8 cellular contexts compared by ENCODE assay signal in genomic region chr1:2413495-2414296, GRCh38. TPM values are rescaled to one million over a fixed set of nuclear protein-coding genes. Genes with fewer than 3 reads are reported as not detected.
A peak's percentile ranks its signal among the peaks of the same experiment; 100 is the strongest.
DNase-seq lines count a peak whose midpoint lies in the region; ATAC-seq lines count a peak whose summit lies in the region.

No MANE protein-coding gene starts in this region.

- no peaks in the 10 kb centered on the region for H3K9me3 ChIP-seq in CD4-positive, CD25-positive, alpha-beta regulatory T cell (ENCODE audit: control insufficient read depth in 2 of 2, low read length in 2 of 2)
- no peaks in the 10 kb centered on the region for H3K9me3 ChIP-seq in iPS-20b (ENCODE audit: insufficient read depth, low read depth, low read length)

- H3K4me3 Mint-ChIP-seq in CD4-positive, CD25-positive, alpha-beta regulatory T cell: peak overlapping the region; percentile 83 to 99 (median 90)
- peak overlapping the region; percentile 92 for H3K4me3 Mint-ChIP-seq in activated T-helper 17 cell treated with anti-CD3 and anti-CD28 coated beads, Interleukin-2, amount 50 U/mL, for 72 hours
- peak overlapping the region; percentile 98 for H3K4me3 Mint-ChIP-seq in stimulated activated naive CD8-positive, alpha-beta T cell treated with anti-CD3 and anti-CD28 coated beads, Interleukin-15, amount 100 ng/mL, for 72 hours

- H3K27me3 Mint-ChIP-seq in CD4-positive, CD25-positive, alpha-beta regulatory T cell: no peaks in the 10 kb centered on the region
- no peaks in the 10 kb centered on the region for H3K27me3 Mint-ChIP-seq in activated T-helper 17 cell treated with anti-CD3 and anti-CD28 coated beads, Interleukin-2, amount 50 U/mL, for 72 hours
- H3K27me3 Mint-ChIP-seq in stimulated activated naive CD8-positive, alpha-beta T cell treated with anti-CD3 and anti-CD28 coated beads, Interleukin-15, amount 100 ng/mL, for 72 hours: no peaks in the 10 kb centered on the region

- peak overlapping the region; percentile 80 for H3K27ac ChIP-seq in CD4-positive, CD25-positive, alpha-beta regulatory T cell (ENCODE audit: insufficient read depth, low read length, poor library complexity, severe bottlenecking)
- no peak overlapping the region for H3K27ac ChIP-seq in iPS-20b (ENCODE audit: low read length)

- peaks cover 59% of the 10 kb centered on the region for H3K4me1 ChIP-seq in CD4-positive, CD25-positive, alpha-beta regulatory T cell (ENCODE audit: control insufficient read depth, insufficient read depth, low read length, poor library complexity, severe bottlenecking)
- peaks cover 6% of the 10 kb centered on the region; the same call in 1 of the 2 replicates for H3K4me1 ChIP-seq in iPS-20b (ENCODE audit: insufficient read depth, low read length)

- H3K36me3 ChIP-seq in CD4-positive, CD25-positive, alpha-beta regulatory T cell (ENCODE audit: control insufficient read depth, insufficient read depth, low read length): no peaks in the 10 kb centered on the region
- H3K36me3 ChIP-seq in iPS-20b (ENCODE audit: insufficient read depth, low read depth, low read length): peaks cover 14% of the 10 kb centered on the region

- no peak for ATAC-seq in CD4-positive, CD25-positive, alpha-beta regulatory T cell (ENCODE audit: low read depth in 2 of 2)
- no peak for ATAC-seq in activated T-helper 17 cell treated with anti-CD3 and anti-CD28 coated beads, Interleukin-2, amount 50 U/mL, for 72 hours (replicated peaks)
- ATAC-seq in stimulated activated naive CD8-positive, alpha-beta T cell treated with anti-CD3 and anti-CD28 coated beads, Interleukin-15, amount 100 ng/mL, for 72 hours: no peak
- ATAC-seq in GM18867 (IDR thresholded peaks at IDR 0.05; ENCODE audit: unreplicated experiment): no peak

- peaks cover 9 to 52% (median 24%) of the 10 kb centered on the region in 4 donors for H3K4me1 Mint-ChIP-seq in CD4-positive, CD25-positive, alpha-beta regulatory T cell
- peaks cover 22% of the 10 kb centered on the region for H3K4me1 Mint-ChIP-seq in activated T-helper 17 cell treated with anti-CD3 and anti-CD28 coated beads, Interleukin-2, amount 50 U/mL, for 72 hours
- peaks cover 75% of the 10 kb centered on the region for H3K4me1 Mint-ChIP-seq in stimulated activated naive CD8-positive, alpha-beta T cell treated with anti-CD3 and anti-CD28 coated beads, Interleukin-15, amount 100 ng/mL, for 72 hours

- H3K27me3 ChIP-seq in CD4-positive, CD25-positive, alpha-beta regulatory T cell (ENCODE audit: control insufficient read depth, insufficient read depth, low read length): no peaks in the 10 kb centered on the region
- no peaks in the 10 kb centered on the region; the same call in 1 of the 2 replicates for H3K27me3 ChIP-seq in iPS-20b (ENCODE audit: insufficient read depth, low read length)

- H3K36me3 Mint-ChIP-seq in CD4-positive, CD25-positive, alpha-beta regulatory T cell: no peaks in the 10 kb centered on the region
- peaks cover 11% of the 10 kb centered on the region for H3K36me3 Mint-ChIP-seq in activated T-helper 17 cell treated with anti-CD3 and anti-CD28 coated beads, Interleukin-2, amount 50 U/mL, for 72 hours (ENCODE audit: low read depth)

- H3K27ac Mint-ChIP-seq in CD4-positive, CD25-positive, alpha-beta regulatory T cell: peak overlapping the region; percentile 81 to 97 (median 93)
- peak overlapping the region; percentile 96 for H3K27ac Mint-ChIP-seq in activated T-helper 17 cell treated with anti-CD3 and anti-CD28 coated beads, Interleukin-2, amount 50 U/mL, for 72 hours
- peak overlapping the region in 1 of 2 donors; percentile 86 for H3K27ac Mint-ChIP-seq in stimulated activated naive CD8-positive, alpha-beta T cell treated with anti-CD3 and anti-CD28 coated beads, Interleukin-15, amount 100 ng/mL, for 72 hours

- H3K9ac ChIP-seq in iPS-20b (ENCODE audit: low read depth, low read length): peak overlapping the region; percentile 77; the same call in 1 of the 2 replicates

- H3K4me3 ChIP-seq in CD4-positive, CD25-positive, alpha-beta regulatory T cell (ENCODE audit: low read depth, low read length): no peak overlapping the region
- H3K4me3 ChIP-seq in iPS-20b (ENCODE audit: low read length): peak overlapping the region; percentile 87

- no peaks in the 10 kb centered on the region for H3K9me3 Mint-ChIP-seq in CD4-positive, CD25-positive, alpha-beta regulatory T cell
- no peaks in the 10 kb centered on the region for H3K9me3 Mint-ChIP-seq in activated T-helper 17 cell treated with anti-CD3 and anti-CD28 coated beads, Interleukin-2, amount 50 U/mL, for 72 hours
- H3K9me3 Mint-ChIP-seq in stimulated activated naive CD8-positive, alpha-beta T cell treated with anti-CD3 and anti-CD28 coated beads, Interleukin-15, amount 100 ng/mL, for 72 hours: no peaks in the 10 kb centered on the region

- DNase-seq in CD4-positive, CD25-positive, alpha-beta regulatory T cell: peak in 2 of 3 donors; percentile 19 to 20
- DNase-seq in HuH-7 (ENCODE audit: low spot score) (peak; percentile 64), NCI-H2081 treated with DMSO at 0.1 percent for 48 hours (lab: John Stamatoyannopoulos, UW) (no peak), putamen (ENCODE audit: low spot score) (no peak)
- DNase-seq in stimulated activated naive CD8-positive, alpha-beta T cell treated with anti-CD3 and anti-CD28 coated beads, Interleukin-15, amount 100 ng/mL, for 72 hours: peak; percentile 37 to 40

RNA-seq across cellular contexts. Expression of gene PEX10, which starts 1.3 kb away (rescaled TPM):
- total RNA-seq in CD4-positive, CD25-positive, alpha-beta regulatory T cell: 7.6 TPM
- polyA plus RNA-seq in CD4-positive, CD25-positive, alpha-beta regulatory T cell: 1 to 10 TPM; 6.3 to 9.7 (median 8.4) TPM
- total RNA-seq in activated T-helper 17 cell treated with anti-CD3 and anti-CD28 coated beads, Interleukin-2, amount 50 U/mL, for 72 hours: 10 to 100 TPM; 10.0 to 13.1 TPM

RNA-seq across cellular contexts. Expression of gene RER1, which starts 22.1 kb away (rescaled TPM):
- total RNA-seq in CD4-positive, CD25-positive, alpha-beta regulatory T cell: 91.3 TPM
- polyA plus RNA-seq in CD4-positive, CD25-positive, alpha-beta regulatory T cell: 100 to 1,000 TPM; 156 to 184 (median 173) TPM
- 100 to 1,000 TPM; 120 to 180 TPM for total RNA-seq in activated T-helper 17 cell treated with anti-CD3 and anti-CD28 coated beads, Interleukin-2, amount 50 U/mL, for 72 hours

RNA-seq across cellular contexts. Expression of gene MORN1, which starts 22.3 kb away (rescaled TPM):
- 7.3 TPM for total RNA-seq in CD4-positive, CD25-positive, alpha-beta regulatory T cell
- 1 to 10 TPM; 1.3 to 3.2 (median 2.1) TPM for polyA plus RNA-seq in CD4-positive, CD25-positive, alpha-beta regulatory T cell
- 1 to 10 TPM; 4.4 to 5.3 TPM for total RNA-seq in activated T-helper 17 cell treated with anti-CD3 and anti-CD28 coated beads, Interleukin-2, amount 50 U/mL, for 72 hours

Comparison
In these comparisons a context has a peak if more than half of its experiments do, and no peak if none do; other contexts are left out.
1. DNase-seq: peak in CD4-positive, CD25-positive, alpha-beta regulatory T cell (2 of 3), HuH-7 (single experiment) and stimulated activated naive CD8-positive, alpha-beta T cell treated with anti-CD3 and anti-CD28 coated beads, Interleukin-15, amount 100 ng/mL, for 72 hours (2 of 2); none in NCI-H2081 treated with DMSO at 0.1 percent for 48 hours (single experiment) and putamen (single experiment).
2. Peak in every context shown above with its lines, with median percentiles within 50 percentile points of each other: H3K4me3 Mint-ChIP-seq.